ENCODE assay signal across 17 cellular contexts in genomic region chr20:18672826-18673225, GRCh38.
A peak's percentile ranks its signal among the peaks of the same experiment; 100 is the strongest.
DNase-seq lines count a peak whose midpoint lies in the region; FAIRE-seq and TF ChIP-seq lines count a peak whose summit lies in the region.
"Had no signal": no experiment of that assay in that cellular context is flagged by ENCODE, and none has a peak within 500 bp of the region (broad histone marks: within the 10 kb centered on the region; RNA-seq: fewer than 3 reads in every experiment).

No MANE protein-coding gene starts in this region.

- no peak for TF ChIP-seq CTCF in nephron progenitor cell (IDR thresholded peaks at IDR 0.05)

- peak; percentile 59 for DNase-seq in NCI-H510A treated with DMSO at 0.1 percent for 48 hours (lab: John Stamatoyannopoulos, UW)
- no peak for DNase-seq in NCI-H510A (lab: John Stamatoyannopoulos, UW)
- peak; percentile 95 for DNase-seq in NCI-H1694 treated with DMSO at 0.1 percent for 48 hours (lab: John Stamatoyannopoulos, UW)
- DNase-seq in NCI-H69 (lab: John Stamatoyannopoulos, UW), result peak; percentile 73
- DNase-seq in nephron progenitor cell, result no peak
- DNase-seq in DMS53 (lab: John Stamatoyannopoulos, UW), result no peak
- no peak for DNase-seq in T1000 (lab: John Stamatoyannopoulos, UW)
- DNase-seq in RCC 7860 (ENCODE audit: low spot score), result no peak
- DNase-seq: CD4-positive, alpha-beta T cell; DND-41; MM.1S; NCI-H2029 treated with DMSO at 0.1 percent for 48 hours; PC-9; SJCRH30; SW 1271; T-helper 2 cell had no signal

- peak overlapping the region; percentile 39 for H3K27ac Mint-ChIP-seq in nephron progenitor cell
- H3K27ac Mint-ChIP-seq: CD4-positive, alpha-beta T cell had no signal

- no peaks in the 10 kb centered on the region for H3K36me3 Mint-ChIP-seq in nephron progenitor cell (ENCODE audit: low read depth)

- H3K9me3 Mint-ChIP-seq in nephron progenitor cell, result no peaks in the 10 kb centered on the region
- H3K9me3 Mint-ChIP-seq: CD4-positive, alpha-beta T cell had no signal

- H3K27me3 Mint-ChIP-seq in nephron progenitor cell (ENCODE audit: low read depth, poor library complexity), result no peaks in the 10 kb centered on the region
- H3K27me3 Mint-ChIP-seq: CD4-positive, alpha-beta T cell had no signal

- H3K4me3 Mint-ChIP-seq in nephron progenitor cell, result no peak overlapping the region
- H3K4me3 Mint-ChIP-seq: CD4-positive, alpha-beta T cell had no signal

- H3K4me1 Mint-ChIP-seq in nephron progenitor cell, result peaks cover 40% of the 10 kb centered on the region

- FAIRE-seq in RCC 7860 (lab: Jason Lieb, UNC), result no peak
- FAIRE-seq: A204.1 had no signal

Comparison
In these comparisons a context has a peak if more than half of its experiments do, and no peak if none do; other contexts are left out.
1. DNase-seq: peak in NCI-H510A treated with DMSO at 0.1 percent for 48 hours (single experiment), NCI-H1694 treated with DMSO at 0.1 percent for 48 hours (single experiment) and NCI-H69 (single experiment); none in NCI-H510A (single experiment), nephron progenitor cell (single experiment), DMS53 (single experiment), T1000 (single experiment) and RCC 7860 (single experiment).